Comparison of ENCODE assay signal across 1 cellular context in the genomic region with DNA sequence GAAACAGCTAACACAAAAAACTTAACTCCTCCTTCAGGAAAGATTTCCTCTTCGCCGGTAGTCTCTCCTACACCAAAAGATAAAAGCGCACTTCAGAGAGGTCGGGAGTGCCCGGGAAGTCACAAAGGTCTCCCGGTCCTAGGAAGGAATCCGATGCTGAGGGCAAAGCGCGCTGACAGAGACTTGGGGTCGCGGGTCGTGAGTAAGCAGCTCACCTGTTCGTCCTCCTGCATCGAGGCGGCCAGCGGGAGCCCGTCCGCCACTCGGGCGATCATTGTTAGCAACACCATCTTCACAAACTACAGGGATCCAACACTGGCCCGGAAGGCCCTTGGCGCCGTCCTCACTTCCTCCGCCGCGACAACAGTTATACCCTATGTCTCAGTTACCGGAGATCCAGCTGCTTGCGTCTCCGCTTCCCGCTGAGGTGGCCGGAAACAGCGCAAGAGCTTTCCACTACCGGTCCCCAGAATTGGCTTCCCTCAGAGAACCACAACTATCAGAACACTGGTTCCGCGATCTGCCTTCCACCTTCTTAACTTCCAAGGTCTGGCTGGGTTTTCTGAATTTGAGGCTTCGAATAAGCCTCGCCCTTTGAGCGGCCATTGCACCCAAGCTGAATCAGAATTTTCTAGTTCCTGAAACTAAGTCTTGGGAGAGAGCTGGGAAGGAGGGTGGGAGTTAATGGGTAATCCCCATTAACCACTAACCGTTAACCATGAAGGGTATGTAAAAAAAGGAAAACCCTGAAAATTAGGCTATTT.
TF ChIP-seq lines count a peak whose summit lies in the region.

Gene SEC22B (minus strand): TSS at position 429 of the 764 bp plus-strand sequence. CDS start 139 bp downstream, at position 290.

TF ChIP-seq in A549, 52 proteins besides CTCF, POLR2A, EP300 and RAD21 (continued from another document):
- TF ChIP-seq CBX8 (IDR thresholded peaks at IDR 0.05) (no peak), RNF2 (IDR thresholded peaks at IDR 0.05; ENCODE audit: borderline replicate concordance, low read depth) (no peak), CHD4 (IDR thresholded peaks at IDR 0.05; ENCODE audit: borderline replicate concordance) (no peak), SREBF2 (IDR thresholded peaks at IDR 0.05) (no peak), MAFK (IDR thresholded peaks at IDR 0.05; ENCODE audit: partially characterized antibody) (no peak), ZC3H11A (IDR thresholded peaks at IDR 0.05) (no peak), PHF8 (IDR thresholded peaks at IDR 0.05; ENCODE audit: borderline replicate concordance, low read depth) (peak; percentile 78), CHD2 (IDR thresholded peaks at IDR 0.05; ENCODE audit: low read length, partially characterized antibody) (no peak), FOSL2 (IDR thresholded peaks at IDR 0.05) (no peak), FOSL2 (CRISPR knock-in tag; IDR thresholded peaks at IDR 0.05) (no peak), EHMT2 (IDR thresholded peaks at IDR 0.05; ENCODE audit: low read depth) (no peak), RARB (CRISPR knock-in tag; IDR thresholded peaks at IDR 0.05) (no peak), POLR2AphosphoS2 (conservative IDR thresholded peaks at IDR 0.05; ENCODE audit: low read length) (no peak), USF2 (IDR thresholded peaks at IDR 0.05) (no peak), ZFP36 (IDR thresholded peaks at IDR 0.05; ENCODE audit: borderline replicate concordance, partially characterized antibody) (no peak), HEYL (CRISPR knock-in tag; IDR thresholded peaks at IDR 0.05) (no peak), HMGXB4 (CRISPR knock-in tag; IDR thresholded peaks at IDR 0.05; ENCODE audit: borderline replicate concordance) (no peak), CBX2 (IDR thresholded peaks at IDR 0.05; ENCODE audit: borderline replicate concordance, low read depth) (no peak), MAZ (IDR thresholded peaks at IDR 0.05; ENCODE audit: borderline replicate concordance, low read depth, low read length) (no peak), KDM5A (IDR thresholded peaks at IDR 0.05) (peak; percentile 50; the same call in 1 of the 2 replicates), FOSB (CRISPR knock-in tag; IDR thresholded peaks at IDR 0.05) (no peak), TP53 (CRISPR knock-in tag; IDR thresholded peaks at IDR 0.05) (no peak), BCL3 (IDR thresholded peaks at IDR 0.05) (0 out of 3 replicates have a peak, but pooled peaks have one; percentile 48)
- TF ChIP-seq, protein P1, sequence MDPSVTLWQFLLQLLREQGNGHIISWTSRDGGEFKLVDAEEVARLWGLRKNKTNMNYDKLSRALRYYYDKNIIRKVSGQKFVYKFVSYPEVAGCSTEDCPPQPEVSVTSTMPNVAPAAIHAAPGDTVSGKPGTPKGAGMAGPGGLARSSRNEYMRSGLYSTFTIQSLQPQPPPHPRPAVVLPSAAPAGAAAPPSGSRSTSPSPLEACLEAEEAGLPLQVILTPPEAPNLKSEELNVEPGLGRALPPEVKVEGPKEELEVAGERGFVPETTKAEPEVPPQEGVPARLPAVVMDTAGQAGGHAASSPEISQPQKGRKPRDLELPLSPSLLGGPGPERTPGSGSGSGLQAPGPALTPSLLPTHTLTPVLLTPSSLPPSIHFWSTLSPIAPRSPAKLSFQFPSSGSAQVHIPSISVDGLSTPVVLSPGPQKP (IDR thresholded peaks at IDR 0.05; ENCODE audit: low read depth, low read length) = no peak
- TF ChIP-seq, protein P2, sequence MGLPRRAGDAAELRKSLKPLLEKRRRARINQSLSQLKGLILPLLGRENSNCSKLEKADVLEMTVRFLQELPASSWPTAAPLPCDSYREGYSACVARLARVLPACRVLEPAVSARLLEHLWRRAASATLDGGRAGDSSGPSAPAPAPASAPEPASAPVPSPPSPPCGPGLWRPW (IDR thresholded peaks at IDR 0.05) = no peak
